ENCODE assay signal across 1 cellular context in the genomic region with DNA sequence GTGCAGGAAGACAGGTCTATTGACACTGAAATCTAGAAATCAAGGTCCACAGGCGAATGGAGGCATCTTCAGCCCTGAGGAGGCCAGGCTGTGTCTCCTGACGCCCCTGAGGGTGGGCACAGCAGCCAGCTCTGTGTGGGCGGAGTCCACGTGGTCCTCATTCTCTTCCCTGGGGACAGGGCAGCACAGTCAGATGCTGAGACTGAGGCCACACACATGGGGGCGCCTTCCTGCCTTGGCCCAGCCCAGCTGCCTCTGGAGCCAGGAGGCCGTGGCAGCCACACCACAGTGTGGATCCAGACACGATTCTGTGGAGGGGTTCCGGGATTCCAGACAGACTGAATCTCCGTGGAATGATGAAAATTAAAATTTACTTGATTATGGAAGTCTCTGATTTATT.
TF ChIP-seq lines count a peak whose summit lies in the region.

No MANE protein-coding gene starts in this region.

TF ChIP-seq in GM12878, 131 proteins besides CTCF, POLR2A, EP300 and RAD21:
- TF ChIP-seq SMC3 (IDR thresholded peaks at IDR 0.05; ENCODE audit: borderline replicate concordance, low read length) (peak; percentile 4; the same call in 1 of the 2 replicates), MEF2B (IDR thresholded peaks at IDR 0.05; ENCODE audit: partially characterized antibody, poor library complexity, severe bottlenecking) (peak; percentile 36), RFX5 (IDR thresholded peaks at IDR 0.05; ENCODE audit: low read depth, low read length) (no peak)
